ENCODE assay signal across 26 cellular contexts in genomic region chr14:70114621-70115156, GRCh38.
DNase-seq lines count a peak whose midpoint lies in the region; ATAC-seq, FAIRE-seq and TF ChIP-seq lines count a peak whose summit lies in the region.
"Had no signal": no experiment of that assay in that cellular context is flagged by ENCODE, and none has a peak within 500 bp of the region (broad histone marks: within the 10 kb centered on the region; RNA-seq: fewer than 3 reads in every experiment).

No MANE protein-coding gene starts in this region.

- 0 out of 2 replicates have a peak, but pooled peaks cover 6% of the 10 kb centered on the region for H3K9me3 Mint-ChIP-seq in WTC11
- H3K9me3 Mint-ChIP-seq: CD8-positive, alpha-beta memory T cell had no signal

- ATAC-seq in WTC11 (no peak), GM19328 (IDR thresholded peaks at IDR 0.05; ENCODE audit: unreplicated experiment) (no peak)
- ATAC-seq: GM12878, HCT116, K562 had no signal

- H3K36me3 Mint-ChIP-seq in WTC11, result no peaks in the 10 kb centered on the region
- H3K36me3 Mint-ChIP-seq: CD4-positive, CD25-positive, alpha-beta regulatory T cell; CD8-positive, alpha-beta memory T cell had no signal

- CTCF ChIA-PET in WTC11 (lab: Charles Lee), result no interaction called here

- H3K4me3 Mint-ChIP-seq in WTC11, result no peak overlapping the region
- H3K4me3 Mint-ChIP-seq: CD4-positive, CD25-positive, alpha-beta regulatory T cell; CD8-positive, alpha-beta memory T cell; HFFc6 had no signal

- no peak overlapping the region for H3K27ac Mint-ChIP-seq in WTC11
- H3K27ac Mint-ChIP-seq: CD4-positive, CD25-positive, alpha-beta regulatory T cell; CD8-positive, alpha-beta memory T cell; HFFc6 had no signal

- peaks cover 3% of the 10 kb centered on the region; the same call in 1 of the 2 replicates for H3K27me3 Mint-ChIP-seq in WTC11 (ENCODE audit: low read depth)
- H3K27me3 Mint-ChIP-seq: CD4-positive, CD25-positive, alpha-beta regulatory T cell had no signal

- FAIRE-seq in urothelium cell line (lab: Jason Lieb, UNC), result peak; percentile 50
- FAIRE-seq: A204.1, GM12878, K562 had no signal

- peaks cover 17% of the 10 kb centered on the region for H3K4me1 Mint-ChIP-seq in WTC11
- H3K4me1 Mint-ChIP-seq: CD4-positive, CD25-positive, alpha-beta regulatory T cell; CD8-positive, alpha-beta memory T cell had no signal

- TF ChIP-seq CTCF in WTC11 (IDR thresholded peaks at IDR 0.05), result no peak

- peak; percentile 17 for DNase-seq in NCI-H748 (lab: John Stamatoyannopoulos, UW; ENCODE audit: unreplicated experiment)
- no peak for DNase-seq in NCI-H748 treated with DMSO at 0.1 percent for 48 hours (lab: John Stamatoyannopoulos, UW)
- DNase-seq in NCI-H187 treated with DMSO at 0.1 percent for 48 hours (lab: John Stamatoyannopoulos, UW), result peak; percentile 23
- DNase-seq in SK-N-DZ (ENCODE audit: low spot score), result peak; percentile 95
- DNase-seq in urothelium cell line (ENCODE audit: low spot score), result no peak
- DNase-seq in ureter (ENCODE audit: low spot score), result no peak
- DNase-seq in WTC11 (ENCODE audit: low spot score), result no peak
- DNase-seq: ACHN; BE2C; C1 segment of cervical spinal cord; CD4-positive, CD25-positive, alpha-beta regulatory T cell; CD8-positive, alpha-beta memory T cell; COR-L47; DMS 273 treated with DMSO at 0.1 percent for 48 hours; DMS53; DND-41; EL; GOT3; H7; HFFc6; IMR-90 had no signal

- POLR2A ChIA-PET in WTC11 (lab: Charles Lee), result no interaction called here

TF ChIP-seq in WTC11, 78 proteins besides CTCF, POLR2A, EP300 and RAD21:
- TF ChIP-seq SP1 (CRISPR knock-in tag; conservative IDR thresholded peaks at IDR 0.05) (no peak), ZNF671 (CRISPR knock-in tag; IDR thresholded peaks at IDR 0.05) (no peak), ZNF263 (CRISPR knock-in tag; IDR thresholded peaks at IDR 0.05; ENCODE audit: low read depth) (no peak), HMGA2 (CRISPR knock-in tag; IDR thresholded peaks at IDR 0.05) (no peak), NFATC4 (CRISPR knock-in tag; IDR thresholded peaks at IDR 0.05) (no peak)
- TF ChIP-seq, protein P1, sequence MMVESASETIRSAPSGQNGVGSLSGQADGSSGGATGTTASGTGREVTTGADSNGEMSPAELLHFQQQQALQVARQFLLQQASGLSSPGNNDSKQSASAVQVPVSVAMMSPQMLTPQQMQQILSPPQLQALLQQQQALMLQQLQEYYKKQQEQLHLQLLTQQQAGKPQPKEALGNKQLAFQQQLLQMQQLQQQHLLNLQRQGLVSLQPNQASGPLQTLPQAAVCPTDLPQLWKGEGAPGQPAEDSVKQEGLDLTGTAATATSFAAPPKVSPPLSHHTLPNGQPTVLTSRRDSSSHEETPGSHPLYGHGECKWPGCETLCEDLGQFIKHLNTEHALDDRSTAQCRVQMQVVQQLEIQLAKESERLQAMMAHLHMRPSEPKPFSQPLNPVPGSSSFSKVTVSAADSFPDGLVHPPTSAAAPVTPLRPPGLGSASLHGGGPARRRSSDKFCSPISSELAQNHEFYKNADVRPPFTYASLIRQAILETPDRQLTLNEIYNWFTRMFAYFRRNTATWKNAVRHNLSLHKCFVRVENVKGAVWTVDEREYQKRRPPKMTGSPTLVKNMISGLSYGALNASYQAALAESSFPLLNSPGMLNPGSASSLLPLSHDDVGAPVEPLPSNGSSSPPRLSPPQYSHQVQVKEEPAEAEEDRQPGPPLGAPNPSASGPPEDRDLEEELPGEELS (CRISPR knock-in tag; IDR thresholded peaks at IDR 0.05), result no peak

Comparison
In these comparisons a context has a peak if more than half of its experiments do, and no peak if none do; other contexts are left out.
1. DNase-seq: peak in NCI-H748 (single experiment), NCI-H187 treated with DMSO at 0.1 percent for 48 hours (single experiment) and SK-N-DZ (single experiment); none in NCI-H748 treated with DMSO at 0.1 percent for 48 hours (single experiment), urothelium cell line (single experiment), ureter (single experiment) and WTC11 (single experiment).